In the genomic region with DNA sequence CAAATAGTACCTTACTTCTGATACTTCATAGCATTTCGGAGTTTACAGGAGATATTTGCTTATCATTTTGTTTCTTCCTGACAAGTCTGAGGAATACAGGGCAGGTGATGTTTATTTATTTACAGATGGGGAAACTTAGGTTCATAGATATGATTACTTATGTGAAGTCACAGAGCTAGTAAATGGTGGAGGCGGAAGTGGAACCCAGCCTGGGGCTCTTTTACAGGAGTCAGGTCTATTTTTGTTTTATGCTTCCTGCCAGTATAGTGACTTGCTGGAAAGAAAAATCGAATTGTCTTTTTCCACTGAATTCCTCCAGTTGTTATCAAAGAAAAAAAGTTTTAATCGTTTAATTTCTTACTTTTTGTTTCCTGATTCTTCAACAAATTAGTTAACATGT, we compare ENCODE assay signal across 24 cellular contexts.
DNase-seq lines count a peak whose midpoint lies in the region; ATAC-seq, FAIRE-seq and TF ChIP-seq lines count a peak whose summit lies in the region.
"Had no signal": no experiment of that assay in that cellular context is flagged by ENCODE, and none has a peak within 500 bp of the region (broad histone marks: within the 10 kb centered on the region; RNA-seq: fewer than 3 reads in every experiment).

No MANE protein-coding gene starts in this region.

- intact Hi-C loops in testis (cut with DNase I; ENCODE audit: low total_unique reads) = loop anchor here (10.0 kb wide), 1 partner anchor 440 kb away; no protein-coding TSS in a partner anchor

- H3K4me1 ChIP-seq in keratinocyte (ENCODE audit: control insufficient read depth, extremely low read depth, insufficient read depth, low read length) = peaks cover 21% of the 10 kb centered on the region
- no peaks in the 10 kb centered on the region for H3K4me1 ChIP-seq in testis

- TF ChIP-seq POLR2A in testis (IDR thresholded peaks at IDR 0.05) = no peak

- peaks cover 7% of the 10 kb centered on the region for H4K20me1 ChIP-seq in keratinocyte (ENCODE audit: control insufficient read depth, extremely low read depth, insufficient read depth, low read length)

- peaks cover 3% of the 10 kb centered on the region for H3K36me3 Mint-ChIP-seq in T-helper 17 cell (ENCODE audit: low read depth)

- no peak overlapping the region for H3K9ac ChIP-seq in keratinocyte (ENCODE audit: control insufficient read depth, extremely low read depth, insufficient read depth, low read length)
- H3K9ac ChIP-seq: BLaER1, SK-N-SH had no signal

- peak overlapping the region; percentile 19 for H3K27ac Mint-ChIP-seq in T-helper 17 cell
- H3K27ac Mint-ChIP-seq: CD4-positive, alpha-beta T cell had no signal

- H3K9me3 ChIP-seq in T-helper 17 cell (ENCODE audit: control insufficient read depth, low read length, poor library complexity, severe bottlenecking) = no peaks in the 10 kb centered on the region
- H3K9me3 ChIP-seq in keratinocyte (ENCODE audit: control insufficient read depth, low read depth, low read length) = no peaks in the 10 kb centered on the region
- H3K9me3 ChIP-seq in testis = no peaks in the 10 kb centered on the region
- H3K9me3 ChIP-seq: BLaER1, SK-N-SH had no signal

- H3K79me2 ChIP-seq in keratinocyte (ENCODE audit: control insufficient read depth, insufficient read depth, low read length) = peaks cover 59% of the 10 kb centered on the region

- H3K27me3 ChIP-seq in keratinocyte (ENCODE audit: control insufficient read depth, extremely low read depth, insufficient read depth, low read length) (no peaks in the 10 kb centered on the region), testis (no peaks in the 10 kb centered on the region)
- H3K27me3 ChIP-seq: BLaER1 had no signal

- H3K27me3 Mint-ChIP-seq in T-helper 17 cell = no peaks in the 10 kb centered on the region
- H3K27me3 Mint-ChIP-seq: CD4-positive, alpha-beta T cell had no signal

- no peak overlapping the region for H3K4me3 Mint-ChIP-seq in T-helper 17 cell
- H3K4me3 Mint-ChIP-seq: CD4-positive, alpha-beta T cell had no signal

- no peak for ATAC-seq in T-helper 17 cell
- no peak for ATAC-seq in HG03442 (IDR thresholded peaks at IDR 0.05; ENCODE audit: unreplicated experiment)
- no peak for ATAC-seq in HG03378 (IDR thresholded peaks at IDR 0.05; ENCODE audit: unreplicated experiment)
- ATAC-seq: GM12878, HCT116 had no signal

- H3K4me3 ChIP-seq in keratinocyte (ENCODE audit: control insufficient read depth in 2 of 3, extremely low read depth in 1 of 3, insufficient read depth in 2 of 3, low read depth in 1 of 3, low read length in 3 of 3) = no peak overlapping the region
- no peak overlapping the region for H3K4me3 ChIP-seq in testis
- H3K4me3 ChIP-seq: BLaER1, GM12878 had no signal

- H3K27ac ChIP-seq in keratinocyte (ENCODE audit: control insufficient read depth, insufficient read depth, low read length) (peak overlapping the region; percentile 47), testis (no peak overlapping the region)
- H3K27ac ChIP-seq: BLaER1 had no signal

- TF ChIP-seq CTCF in keratinocyte (optimal IDR thresholded peaks at IDR 0.05 in 1 of 3, IDR thresholded peaks at IDR 0.05 in 1 of 3, conservative IDR thresholded peaks at IDR 0.05 in 1 of 3; ENCODE audit: extremely low read depth in 1 of 3, insufficient read depth in 2 of 3, low read length in 3 of 3) = no peak
- TF ChIP-seq CTCF in testis (IDR thresholded peaks at IDR 0.05) = no peak

- peak overlapping the region; percentile 45 for H3K4me2 ChIP-seq in keratinocyte (ENCODE audit: control insufficient read depth, extremely low read depth, insufficient read depth, low read depth, low read length)
- H3K4me2 ChIP-seq: BLaER1, SK-N-SH had no signal

- H3K36me3 ChIP-seq in keratinocyte (ENCODE audit: control insufficient read depth in 2 of 2, extremely low read depth in 1 of 2, insufficient read depth in 2 of 2, low read length in 2 of 2) (peaks cover 3 to 6% of the 10 kb centered on the region in 2 experiments), testis (ENCODE audit: low read depth, missing control alignments) (no peaks in the 10 kb centered on the region)

- DNase-seq in GM19239 (ENCODE audit: insufficient read length, low spot score) = no peak
- peak; percentile 36 for DNase-seq in M059J (ENCODE audit: low read depth)
- DNase-seq in T-helper 17 cell = no peak
- no peak for DNase-seq in keratinocyte (ENCODE audit: low read depth, low spot score)
- no peak for DNase-seq in testis
- DNase-seq: CD4-positive, alpha-beta T cell; COR-L47; DMS 273 treated with DMSO at 0.1 percent for 48 hours; DMS79 treated with DMSO at 0.1 percent for 48 hours; GOT3; NCI-H1417; NCI-H1694 treated with DMSO at 0.1 percent for 48 hours; NCI-H2081 treated with DMSO at 0.1 percent for 48 hours; NCI-H2171 treated with DMSO at 0.1 percent for 48 hours; NCI-H524 treated with DMSO at 0.1 percent for 48 hours; NCI-H82; OCI-M1; SHP77 had no signal

- 67 to 74% methylated on average over 4 of the region's 4 CpGs for WGBS in testis, 2 donors

- dilution Hi-C loops in keratinocyte (cut with MboI; ENCODE audit: extremely low pct_ligation_motif_present, low sequenced_read_pairs) = no loop called here

- H3K9me1 ChIP-seq in keratinocyte (ENCODE audit: control insufficient read depth, extremely low read depth, insufficient read depth, low read length) = no peaks in the 10 kb centered on the region

- peak; percentile 23 for FAIRE-seq in GM19239 (lab: Jason Lieb, UNC)
- peak; percentile 39 for FAIRE-seq in keratinocyte (lab: Jason Lieb, UNC)
- FAIRE-seq: GM12878 had no signal

- peaks cover 16% of the 10 kb centered on the region for H3K4me1 Mint-ChIP-seq in T-helper 17 cell

- no peak overlapping the region for H2AFZ ChIP-seq in keratinocyte (ENCODE audit: control insufficient read depth, low read length)
